ENCODE assay signal across 20 cellular contexts in genomic region chr15:66635006-66635405, GRCh38.
"Had no signal": no experiment of that assay in that cellular context is flagged by ENCODE, and none has a peak within 500 bp of the region (broad histone marks: within the 10 kb centered on the region; RNA-seq: fewer than 3 reads in every experiment).

No MANE protein-coding gene starts in this region.

- H3K9me3 ChIP-seq: lower lobe of right lung, mucosa of descending colon, right atrium auricular region, stomach, thyroid gland, upper lobe of right lung, uterus had no signal

- H3K4me2 ChIP-seq: neural progenitor cell had no signal

- FAIRE-seq: frontal cortex, keratinocyte had no signal

- H3K27ac Mint-ChIP-seq: effector memory CD8-positive, alpha-beta T cell; natural killer cell treated with Interleukin-12 subunit alpha and Interleukin-12 subunit beta and Interleukin-15 and Interleukin-18, amount 100 ng/mL, for 72 hours; stimulated activated effector memory CD8-positive, alpha-beta T cell treated with anti-CD3 and anti-CD28 coated beads, Interleukin-12 subunit alpha, Interleukin-12 subunit beta, amount 100 ng/mL, for 72 hours had no signal

- H3K36me3 ChIP-seq: lower lobe of right lung, neural progenitor cell, right atrium auricular region, stomach, thyroid gland, upper lobe of right lung, uterus had no signal

- H3K27me3 Mint-ChIP-seq: natural killer cell treated with Interleukin-12 subunit alpha and Interleukin-12 subunit beta and Interleukin-15 and Interleukin-18, amount 100 ng/mL, for 72 hours had no signal

- H3K27me3 ChIP-seq: neural progenitor cell, right atrium auricular region, stomach, thyroid gland, upper lobe of right lung, uterus had no signal

- H3K9me3 Mint-ChIP-seq: effector memory CD8-positive, alpha-beta T cell; naive B cell; natural killer cell treated with Interleukin-12 subunit alpha and Interleukin-12 subunit beta and Interleukin-15 and Interleukin-18, amount 100 ng/mL, for 72 hours; neural progenitor cell; stimulated activated effector memory CD8-positive, alpha-beta T cell treated with anti-CD3 and anti-CD28 coated beads, Interleukin-12 subunit alpha, Interleukin-12 subunit beta, amount 100 ng/mL, for 72 hours had no signal

- H3K9ac ChIP-seq: neural progenitor cell, parathyroid adenoma had no signal

- H3K79me2 ChIP-seq: parathyroid adenoma had no signal

- H2AFZ ChIP-seq: neural progenitor cell, parathyroid adenoma had no signal

- H3K4me3 Mint-ChIP-seq: effector memory CD8-positive, alpha-beta T cell; naive B cell; natural killer cell treated with Interleukin-12 subunit alpha and Interleukin-12 subunit beta and Interleukin-15 and Interleukin-18, amount 100 ng/mL, for 72 hours; neural progenitor cell; stimulated activated effector memory CD8-positive, alpha-beta T cell treated with anti-CD3 and anti-CD28 coated beads, Interleukin-12 subunit alpha, Interleukin-12 subunit beta, amount 100 ng/mL, for 72 hours had no signal

- H3K4me3 ChIP-seq: coronary artery, lower lobe of right lung, mucosa of descending colon, neural progenitor cell, right atrium auricular region, stomach, thyroid gland, upper lobe of right lung, uterus had no signal

- H3K27ac ChIP-seq: coronary artery, neural progenitor cell, parathyroid adenoma, right atrium auricular region, stomach, thyroid gland, upper lobe of right lung, uterus had no signal

- DNase-seq: effector memory CD8-positive, alpha-beta T cell; left ventricle myocardium superior; lower lobe of right lung; mucosa of descending colon; naive B cell; stimulated activated CD4-positive, alpha-beta T cell treated with anti-CD3 and anti-CD28 coated beads, Interleukin-2, amount 100 ng/mL, for 24 hours; stimulated activated CD4-positive, alpha-beta T cell treated with anti-CD3 and anti-CD28 coated beads, Interleukin-4, amount 100 ng/mL, for 24 hours; stimulated activated naive CD4-positive, alpha-beta T cell treated with Interleukin-2 at 50 U/mL for 16 hours; stomach; thyroid gland; upper lobe of right lung; uterus had no signal

- H3K4me1 ChIP-seq: parathyroid adenoma, stomach, upper lobe of right lung, uterus had no signal

- H3K36me3 Mint-ChIP-seq: naive B cell; natural killer cell treated with Interleukin-12 subunit alpha and Interleukin-12 subunit beta and Interleukin-15 and Interleukin-18, amount 100 ng/mL, for 72 hours; neural progenitor cell; stimulated activated effector memory CD8-positive, alpha-beta T cell treated with anti-CD3 and anti-CD28 coated beads, Interleukin-12 subunit alpha, Interleukin-12 subunit beta, amount 100 ng/mL, for 72 hours had no signal
